Comparison of ENCODE assay signal across 8 cellular contexts in the genomic region with DNA sequence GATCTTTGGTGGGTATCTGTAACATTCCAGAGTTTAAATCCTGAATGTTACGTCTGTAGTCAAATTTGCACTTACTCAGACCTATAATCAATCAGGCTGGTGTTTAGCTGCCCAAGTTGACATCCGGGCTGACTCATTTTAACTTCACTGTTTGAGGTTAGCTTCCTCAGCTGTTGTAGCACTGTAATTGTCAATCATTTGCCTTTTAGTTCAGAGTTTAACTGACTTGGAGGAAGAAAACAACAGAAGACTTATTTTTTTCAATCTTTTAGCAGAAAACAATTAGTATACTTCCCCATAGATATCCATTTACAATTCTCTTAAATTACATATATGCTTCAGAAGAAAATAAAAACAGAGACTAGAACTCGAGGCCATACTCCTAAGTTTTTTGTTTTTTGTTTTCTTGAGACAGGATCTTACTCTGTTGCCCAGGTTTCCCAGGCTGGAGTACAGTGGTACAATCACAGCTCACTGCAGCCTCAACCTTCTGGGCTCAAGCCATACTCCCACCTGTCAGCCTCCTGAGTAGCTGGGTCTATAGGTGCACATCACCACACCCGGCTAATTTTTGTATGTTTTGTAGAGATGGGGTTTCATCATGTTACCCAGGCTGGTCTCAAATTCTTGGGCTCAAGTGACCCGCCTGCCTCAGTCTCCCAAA. TPM values are rescaled to one million over a fixed set of nuclear protein-coding genes. Genes with fewer than 3 reads are reported as not detected.
A peak's percentile ranks its signal among the peaks of the same experiment; 100 is the strongest.
DNase-seq lines count a peak whose midpoint lies in the region; ATAC-seq and TF ChIP-seq lines count a peak whose summit lies in the region.

No MANE protein-coding gene starts in this region.

- H3K36me3 Mint-ChIP-seq in activated naive CD4-positive, alpha-beta T cell treated with anti-CD3 and anti-CD28 coated beads, Interleukin-2, amount 50 U/mL, for 72 hours: peaks cover 0 to 5% of the 10 kb centered on the region in 2 donors

- no peak for TF ChIP-seq CTCF in Panc1 (IDR thresholded peaks at IDR 0.05)

- H3K27ac ChIP-seq in Panc1 (ENCODE audit: low read length): peak overlapping the region; percentile 75; the same call in 1 of the 2 replicates

- H3K27me3 ChIP-seq in Panc1 (ENCODE audit: control insufficient read depth, insufficient read depth, low read length): no peaks in the 10 kb centered on the region

- H3K9me3 Mint-ChIP-seq in activated naive CD4-positive, alpha-beta T cell treated with anti-CD3 and anti-CD28 coated beads, Interleukin-2, amount 50 U/mL, for 72 hours: peaks cover 0 to 10% of the 10 kb centered on the region in 2 donors

- in situ Hi-C loops in Panc1 (cut with HindIII; ENCODE audit: low pct_unique_long_range_greater_than_20kb, low sequenced_read_pairs): no loop called here

- no peaks in the 10 kb centered on the region; the same call in 1 of the 2 replicates for H3K9me3 ChIP-seq in Panc1 (ENCODE audit: control insufficient read depth, insufficient read depth, low read depth, low read length)

- POLR2A ChIA-PET in Panc1 (lab: Charles Lee): no interaction called here

- no TSS peak for BruUV-seq in Panc1 (replicated peaks; lab: Mats Ljungman, UMichigan)

- H3K36me3 ChIP-seq in Panc1 (ENCODE audit: control insufficient read depth, insufficient read depth, low read length): no peaks in the 10 kb centered on the region

- no peak for DNase-seq in activated naive CD4-positive, alpha-beta T cell treated with anti-CD3 and anti-CD28 coated beads, Interleukin-2, amount 50 U/mL, for 72 hours (ENCODE audit: low spot score in 2 of 2)
- no peak for DNase-seq in activated naive CD4-positive, alpha-beta T cell (lab: John Stamatoyannopoulos, UW)
- DNase-seq in Panc1 (ENCODE audit: low read depth, low spot score): peak; percentile 71
- peak; percentile 77 for DNase-seq in foreskin melanocyte
- DNase-seq in NCI-H2171 (lab: John Stamatoyannopoulos, UW): no peak
- DNase-seq in stimulated activated CD8-positive, alpha-beta memory T cell treated with anti-CD3 and anti-CD28 coated beads, Interleukin-4, amount 100 ng/mL, for 48 hours: no peak
- no peak for DNase-seq in NCI-H1694 treated with DMSO at 0.1 percent for 48 hours (lab: John Stamatoyannopoulos, UW)

- no peak overlapping the region for H3K27ac Mint-ChIP-seq in activated naive CD4-positive, alpha-beta T cell treated with anti-CD3 and anti-CD28 coated beads, Interleukin-2, amount 50 U/mL, for 72 hours

- CTCF ChIA-PET in Panc1 (lab: Charles Lee): no interaction called here

- peaks cover 11% of the 10 kb centered on the region for H3K4me1 ChIP-seq in Panc1 (ENCODE audit: control insufficient read depth, insufficient read depth, low read length)

- ATAC-seq in activated naive CD4-positive, alpha-beta T cell treated with anti-CD3 and anti-CD28 coated beads, Interleukin-2, amount 50 U/mL, for 72 hours: peak; percentile 62 to 78
- ATAC-seq in HG02798 (IDR thresholded peaks at IDR 0.05; ENCODE audit: poor library complexity, unreplicated experiment) (peak; percentile 97), Panc1 (no peak)

- intact Hi-C loops in Panc1 (cut with micrococcal nuclease; ENCODE audit: unreplicated experiment): no loop called here

- no peak overlapping the region for H3K4me3 ChIP-seq in Panc1 (ENCODE audit: low read depth in 2 of 2, low read length in 2 of 2)

RNA-seq across cellular contexts. Expression of a gene that starts 38.5 kb away (rescaled TPM):
- total RNA-seq in activated naive CD4-positive, alpha-beta T cell treated with anti-CD3 and anti-CD28 coated beads, Interleukin-2, amount 50 U/mL, for 72 hours: not detected
- total RNA-seq in Panc1 (2021; ENCODE audit: unreplicated experiment): 0.39 TPM
- polyA plus RNA-seq in Panc1 (2012; ENCODE audit: insufficient read length): not detected

Comparison
In these comparisons a context has a peak if more than half of its experiments do, and no peak if none do; other contexts are left out.
1. DNase-seq: peak in Panc1 (single experiment) and foreskin melanocyte (single experiment); none in activated naive CD4-positive, alpha-beta T cell treated with anti-CD3 and anti-CD28 coated beads, Interleukin-2, amount 50 U/mL, for 72 hours (0 of 2), activated naive CD4-positive, alpha-beta T cell (0 of 4), NCI-H2171 (single experiment), stimulated activated CD8-positive, alpha-beta memory T cell treated with anti-CD3 and anti-CD28 coated beads, Interleukin-4, amount 100 ng/mL, for 48 hours (single experiment) and NCI-H1694 treated with DMSO at 0.1 percent for 48 hours (single experiment).